In the genomic region with DNA sequence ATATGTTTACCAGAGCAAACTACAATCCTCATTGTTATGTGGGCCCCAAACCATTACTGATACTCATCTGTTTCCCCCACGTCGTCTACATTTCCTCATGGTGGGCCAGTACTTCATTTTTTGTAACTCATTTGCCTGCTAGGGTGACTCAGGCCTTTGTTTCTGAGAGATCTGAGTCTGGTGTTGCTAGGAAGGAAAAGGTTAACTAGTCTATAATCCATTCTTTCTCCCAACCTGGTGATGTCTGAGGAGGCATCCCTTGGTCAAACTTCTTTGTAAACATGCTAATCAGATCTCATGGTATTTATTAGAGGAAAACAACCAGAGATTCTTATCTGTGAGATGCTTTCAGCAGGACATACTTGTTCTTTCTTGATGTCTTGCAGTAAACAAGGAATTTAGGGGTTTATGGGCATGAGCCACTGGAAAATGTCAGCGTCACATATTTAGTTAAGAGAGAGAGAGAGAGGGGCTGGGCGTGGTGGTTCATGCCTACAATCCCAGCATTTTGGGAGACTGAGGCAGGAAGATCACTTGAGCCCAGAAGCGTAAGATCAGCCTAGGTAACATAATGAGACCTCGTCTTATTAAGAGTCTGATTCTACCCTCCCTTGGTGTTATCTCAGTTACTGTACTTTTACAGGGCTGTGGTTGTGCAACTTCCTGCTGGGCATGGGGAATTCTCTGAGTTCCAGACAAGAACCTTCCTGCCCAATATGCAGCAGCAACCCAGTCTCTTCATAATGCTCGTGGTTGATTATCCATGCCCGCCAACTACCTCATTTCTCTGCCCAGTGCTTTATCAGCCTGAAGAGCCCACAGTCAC, we compare ENCODE assay signal across 1 cellular context.
A peak's percentile ranks its signal among the peaks of the same experiment; 100 is the strongest.
TF ChIP-seq lines count a peak whose summit lies in the region.

No MANE protein-coding gene starts in this region.

TF ChIP-seq in HepG2, 621 proteins besides CTCF, POLR2A, EP300 and RAD21 (continued from another document):
- no peak for TF ChIP-seq ZNF549 (CRISPR knock-in tag; IDR thresholded peaks at IDR 0.05)
- no peak for TF ChIP-seq HNRNPLL (IDR thresholded peaks at IDR 0.05; ENCODE audit: low read depth, low read length, poor library complexity, severe bottlenecking)
- TF ChIP-seq CEBPB (IDR thresholded peaks at IDR 0.05; ENCODE audit: borderline replicate concordance, low read depth, low read length), result peak; percentile 88
- TF ChIP-seq ZNF569 (CRISPR knock-in tag; IDR thresholded peaks at IDR 0.05; ENCODE audit: borderline replicate concordance), result no peak
- no peak for TF ChIP-seq HNF4G (IDR thresholded peaks at IDR 0.05; ENCODE audit: borderline replicate concordance, low read depth, low read length)
- TF ChIP-seq HNF4G (CRISPR knock-in tag; IDR thresholded peaks at IDR 0.05; ENCODE audit: borderline replicate concordance, low read depth), result no peak
- TF ChIP-seq PAF1 (CRISPR knock-in tag; IDR thresholded peaks at IDR 0.05), result no peak
- no peak for TF ChIP-seq JARID2 (CRISPR knock-in tag; IDR thresholded peaks at IDR 0.05; ENCODE audit: insufficient replicate concordance)
- 0 out of 2 replicates have a peak, but pooled peaks have one; percentile 23 for TF ChIP-seq MBD4 (IDR thresholded peaks at IDR 0.05; ENCODE audit: borderline replicate concordance, low read length)
- TF ChIP-seq SP5 (CRISPR knock-in tag; IDR thresholded peaks at IDR 0.05; ENCODE audit: borderline replicate concordance, low read depth), result 0 out of 2 replicates have a peak, but pooled peaks have one; percentile 6
- TF ChIP-seq, protein P1, sequence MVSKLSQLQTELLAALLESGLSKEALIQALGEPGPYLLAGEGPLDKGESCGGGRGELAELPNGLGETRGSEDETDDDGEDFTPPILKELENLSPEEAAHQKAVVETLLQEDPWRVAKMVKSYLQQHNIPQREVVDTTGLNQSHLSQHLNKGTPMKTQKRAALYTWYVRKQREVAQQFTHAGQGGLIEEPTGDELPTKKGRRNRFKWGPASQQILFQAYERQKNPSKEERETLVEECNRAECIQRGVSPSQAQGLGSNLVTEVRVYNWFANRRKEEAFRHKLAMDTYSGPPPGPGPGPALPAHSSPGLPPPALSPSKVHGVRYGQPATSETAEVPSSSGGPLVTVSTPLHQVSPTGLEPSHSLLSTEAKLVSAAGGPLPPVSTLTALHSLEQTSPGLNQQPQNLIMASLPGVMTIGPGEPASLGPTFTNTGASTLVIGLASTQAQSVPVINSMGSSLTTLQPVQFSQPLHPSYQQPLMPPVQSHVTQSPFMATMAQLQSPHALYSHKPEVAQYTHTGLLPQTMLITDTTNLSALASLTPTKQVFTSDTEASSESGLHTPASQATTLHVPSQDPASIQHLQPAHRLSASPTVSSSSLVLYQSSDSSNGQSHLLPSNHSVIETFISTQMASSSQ (IDR thresholded peaks at IDR 0.05; ENCODE audit: low read depth), result no peak
- TF ChIP-seq, protein P1 (CRISPR knock-in tag; IDR thresholded peaks at IDR 0.05; ENCODE audit: borderline replicate concordance), result no peak
- no peak for TF ChIP-seq RFXAP (CRISPR knock-in tag; IDR thresholded peaks at IDR 0.05; ENCODE audit: borderline replicate concordance)
- 0 out of 2 replicates have a peak, but pooled peaks have one; percentile 20 for TF ChIP-seq MED1 (CRISPR knock-in tag; IDR thresholded peaks at IDR 0.05)
- TF ChIP-seq ZNF75D (CRISPR knock-in tag; IDR thresholded peaks at IDR 0.05; ENCODE audit: borderline replicate concordance), result no peak
- no peak for TF ChIP-seq TOE1 (CRISPR knock-in tag; IDR thresholded peaks at IDR 0.05)
- TF ChIP-seq ZNF878 (CRISPR knock-in tag; IDR thresholded peaks at IDR 0.05), result no peak
- TF ChIP-seq ZBTB38 (CRISPR knock-in tag; IDR thresholded peaks at IDR 0.05), result 0 out of 2 replicates have a peak, but pooled peaks have one; percentile 21
- TF ChIP-seq, protein P2, sequence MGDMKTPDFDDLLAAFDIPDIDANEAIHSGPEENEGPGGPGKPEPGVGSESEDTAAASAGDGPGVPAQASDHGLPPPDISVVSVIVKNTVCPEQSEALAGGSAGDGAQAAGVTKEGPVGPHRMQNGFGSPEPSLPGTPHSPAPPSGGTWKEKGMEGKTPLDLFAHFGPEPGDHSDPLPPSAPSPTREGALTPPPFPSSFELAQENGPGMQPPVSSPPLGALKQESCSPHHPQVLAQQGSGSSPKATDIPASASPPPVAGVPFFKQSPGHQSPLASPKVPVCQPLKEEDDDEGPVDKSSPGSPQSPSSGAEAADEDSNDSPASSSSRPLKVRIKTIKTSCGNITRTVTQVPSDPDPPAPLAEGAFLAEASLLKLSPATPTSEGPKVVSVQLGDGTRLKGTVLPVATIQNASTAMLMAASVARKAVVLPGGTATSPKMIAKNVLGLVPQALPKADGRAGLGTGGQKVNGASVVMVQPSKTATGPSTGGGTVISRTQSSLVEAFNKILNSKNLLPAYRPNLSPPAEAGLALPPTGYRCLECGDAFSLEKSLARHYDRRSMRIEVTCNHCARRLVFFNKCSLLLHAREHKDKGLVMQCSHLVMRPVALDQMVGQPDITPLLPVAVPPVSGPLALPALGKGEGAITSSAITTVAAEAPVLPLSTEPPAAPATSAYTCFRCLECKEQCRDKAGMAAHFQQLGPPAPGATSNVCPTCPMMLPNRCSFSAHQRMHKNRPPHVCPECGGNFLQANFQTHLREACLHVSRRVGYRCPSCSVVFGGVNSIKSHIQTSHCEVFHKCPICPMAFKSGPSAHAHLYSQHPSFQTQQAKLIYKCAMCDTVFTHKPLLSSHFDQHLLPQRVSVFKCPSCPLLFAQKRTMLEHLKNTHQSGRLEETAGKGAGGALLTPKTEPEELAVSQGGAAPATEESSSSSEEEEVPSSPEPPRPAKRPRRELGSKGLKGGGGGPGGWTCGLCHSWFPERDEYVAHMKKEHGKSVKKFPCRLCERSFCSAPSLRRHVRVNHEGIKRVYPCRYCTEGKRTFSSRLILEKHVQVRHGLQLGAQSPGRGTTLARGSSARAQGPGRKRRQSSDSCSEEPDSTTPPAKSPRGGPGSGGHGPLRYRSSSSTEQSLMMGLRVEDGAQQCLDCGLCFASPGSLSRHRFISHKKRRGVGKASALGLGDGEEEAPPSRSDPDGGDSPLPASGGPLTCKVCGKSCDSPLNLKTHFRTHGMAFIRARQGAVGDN (CRISPR knock-in tag; IDR thresholded peaks at IDR 0.05), result no peak
- no peak for TF ChIP-seq ZNF337 (CRISPR knock-in tag; IDR thresholded peaks at IDR 0.05; ENCODE audit: borderline replicate concordance, low read depth)
- TF ChIP-seq ZNF777 (CRISPR knock-in tag; IDR thresholded peaks at IDR 0.05), result no peak
- peak; percentile 47; the same call in 1 of the 2 replicates for TF ChIP-seq GABPB1 (CRISPR knock-in tag; IDR thresholded peaks at IDR 0.05)
- no peak for TF ChIP-seq ZNF672 (CRISPR knock-in tag; IDR thresholded peaks at IDR 0.05)
- no peak for TF ChIP-seq FOXA3 (CRISPR knock-in tag; IDR thresholded peaks at IDR 0.05)
- no peak for TF ChIP-seq SKI (IDR thresholded peaks at IDR 0.05; ENCODE audit: partially characterized antibody)
- TF ChIP-seq ZNF124 (CRISPR knock-in tag; IDR thresholded peaks at IDR 0.05), result no peak
- TF ChIP-seq ZNF251 (CRISPR knock-in tag; IDR thresholded peaks at IDR 0.05), result no peak
- no peak for TF ChIP-seq ZNF674 (CRISPR knock-in tag; IDR thresholded peaks at IDR 0.05; ENCODE audit: low read depth)
- TF ChIP-seq, protein P3, sequence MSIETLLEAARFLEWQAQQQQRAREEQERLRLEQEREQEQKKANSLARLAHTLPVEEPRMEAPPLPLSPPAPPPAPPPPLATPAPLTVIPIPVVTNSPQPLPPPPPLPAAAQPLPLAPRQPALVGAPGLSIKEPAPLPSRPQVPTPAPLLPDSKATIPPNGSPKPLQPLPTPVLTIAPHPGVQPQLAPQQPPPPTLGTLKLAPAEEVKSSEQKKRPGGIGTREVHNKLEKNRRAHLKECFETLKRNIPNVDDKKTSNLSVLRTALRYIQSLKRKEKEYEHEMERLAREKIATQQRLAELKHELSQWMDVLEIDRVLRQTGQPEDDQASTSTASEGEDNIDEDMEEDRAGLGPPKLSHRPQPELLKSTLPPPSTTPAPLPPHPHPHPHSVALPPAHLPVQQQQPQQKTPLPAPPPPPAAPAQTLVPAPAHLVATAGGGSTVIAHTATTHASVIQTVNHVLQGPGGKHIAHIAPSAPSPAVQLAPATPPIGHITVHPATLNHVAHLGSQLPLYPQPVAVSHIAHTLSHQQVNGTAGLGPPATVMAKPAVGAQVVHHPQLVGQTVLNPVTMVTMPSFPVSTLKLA (IDR thresholded peaks at IDR 0.05), result no peak
- no peak for TF ChIP-seq ZNF660 (CRISPR knock-in tag; IDR thresholded peaks at IDR 0.05; ENCODE audit: borderline replicate concordance, low read depth)
- TF ChIP-seq MIER3 (CRISPR knock-in tag; IDR thresholded peaks at IDR 0.05; ENCODE audit: borderline replicate concordance), result no peak
- TF ChIP-seq FOXK1 (CRISPR knock-in tag; IDR thresholded peaks at IDR 0.05; ENCODE audit: borderline replicate concordance, low read depth), result no peak
- TF ChIP-seq RCOR2 (CRISPR knock-in tag; IDR thresholded peaks at IDR 0.05), result no peak
- TF ChIP-seq ZNF17 (CRISPR knock-in tag; IDR thresholded peaks at IDR 0.05), result no peak
- TF ChIP-seq ZFYVE20 (CRISPR knock-in tag; IDR thresholded peaks at IDR 0.05; ENCODE audit: borderline replicate concordance, low read depth), result no peak
- TF ChIP-seq, protein P4, sequence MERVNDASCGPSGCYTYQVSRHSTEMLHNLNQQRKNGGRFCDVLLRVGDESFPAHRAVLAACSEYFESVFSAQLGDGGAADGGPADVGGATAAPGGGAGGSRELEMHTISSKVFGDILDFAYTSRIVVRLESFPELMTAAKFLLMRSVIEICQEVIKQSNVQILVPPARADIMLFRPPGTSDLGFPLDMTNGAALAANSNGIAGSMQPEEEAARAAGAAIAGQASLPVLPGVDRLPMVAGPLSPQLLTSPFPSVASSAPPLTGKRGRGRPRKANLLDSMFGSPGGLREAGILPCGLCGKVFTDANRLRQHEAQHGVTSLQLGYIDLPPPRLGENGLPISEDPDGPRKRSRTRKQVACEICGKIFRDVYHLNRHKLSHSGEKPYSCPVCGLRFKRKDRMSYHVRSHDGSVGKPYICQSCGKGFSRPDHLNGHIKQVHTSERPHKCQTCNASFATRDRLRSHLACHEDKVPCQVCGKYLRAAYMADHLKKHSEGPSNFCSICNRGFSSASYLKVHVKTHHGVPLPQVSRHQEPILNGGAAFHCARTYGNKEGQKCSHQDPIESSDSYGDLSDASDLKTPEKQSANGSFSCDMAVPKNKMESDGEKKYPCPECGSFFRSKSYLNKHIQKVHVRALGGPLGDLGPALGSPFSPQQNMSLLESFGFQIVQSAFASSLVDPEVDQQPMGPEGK (CRISPR knock-in tag; IDR thresholded peaks at IDR 0.05), result no peak
- TF ChIP-seq ETV5 (CRISPR knock-in tag; IDR thresholded peaks at IDR 0.05; ENCODE audit: borderline replicate concordance), result peak; percentile 83; the same call in 1 of the 2 replicates
- TF ChIP-seq, protein P5, sequence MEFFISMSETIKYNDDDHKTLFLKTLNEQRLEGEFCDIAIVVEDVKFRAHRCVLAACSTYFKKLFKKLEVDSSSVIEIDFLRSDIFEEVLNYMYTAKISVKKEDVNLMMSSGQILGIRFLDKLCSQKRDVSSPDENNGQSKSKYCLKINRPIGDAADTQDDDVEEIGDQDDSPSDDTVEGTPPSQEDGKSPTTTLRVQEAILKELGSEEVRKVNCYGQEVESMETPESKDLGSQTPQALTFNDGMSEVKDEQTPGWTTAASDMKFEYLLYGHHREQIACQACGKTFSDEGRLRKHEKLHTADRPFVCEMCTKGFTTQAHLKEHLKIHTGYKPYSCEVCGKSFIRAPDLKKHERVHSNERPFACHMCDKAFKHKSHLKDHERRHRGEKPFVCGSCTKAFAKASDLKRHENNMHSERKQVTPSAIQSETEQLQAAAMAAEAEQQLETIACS (CRISPR knock-in tag; IDR thresholded peaks at IDR 0.05), result no peak
- TF ChIP-seq, protein P6, sequence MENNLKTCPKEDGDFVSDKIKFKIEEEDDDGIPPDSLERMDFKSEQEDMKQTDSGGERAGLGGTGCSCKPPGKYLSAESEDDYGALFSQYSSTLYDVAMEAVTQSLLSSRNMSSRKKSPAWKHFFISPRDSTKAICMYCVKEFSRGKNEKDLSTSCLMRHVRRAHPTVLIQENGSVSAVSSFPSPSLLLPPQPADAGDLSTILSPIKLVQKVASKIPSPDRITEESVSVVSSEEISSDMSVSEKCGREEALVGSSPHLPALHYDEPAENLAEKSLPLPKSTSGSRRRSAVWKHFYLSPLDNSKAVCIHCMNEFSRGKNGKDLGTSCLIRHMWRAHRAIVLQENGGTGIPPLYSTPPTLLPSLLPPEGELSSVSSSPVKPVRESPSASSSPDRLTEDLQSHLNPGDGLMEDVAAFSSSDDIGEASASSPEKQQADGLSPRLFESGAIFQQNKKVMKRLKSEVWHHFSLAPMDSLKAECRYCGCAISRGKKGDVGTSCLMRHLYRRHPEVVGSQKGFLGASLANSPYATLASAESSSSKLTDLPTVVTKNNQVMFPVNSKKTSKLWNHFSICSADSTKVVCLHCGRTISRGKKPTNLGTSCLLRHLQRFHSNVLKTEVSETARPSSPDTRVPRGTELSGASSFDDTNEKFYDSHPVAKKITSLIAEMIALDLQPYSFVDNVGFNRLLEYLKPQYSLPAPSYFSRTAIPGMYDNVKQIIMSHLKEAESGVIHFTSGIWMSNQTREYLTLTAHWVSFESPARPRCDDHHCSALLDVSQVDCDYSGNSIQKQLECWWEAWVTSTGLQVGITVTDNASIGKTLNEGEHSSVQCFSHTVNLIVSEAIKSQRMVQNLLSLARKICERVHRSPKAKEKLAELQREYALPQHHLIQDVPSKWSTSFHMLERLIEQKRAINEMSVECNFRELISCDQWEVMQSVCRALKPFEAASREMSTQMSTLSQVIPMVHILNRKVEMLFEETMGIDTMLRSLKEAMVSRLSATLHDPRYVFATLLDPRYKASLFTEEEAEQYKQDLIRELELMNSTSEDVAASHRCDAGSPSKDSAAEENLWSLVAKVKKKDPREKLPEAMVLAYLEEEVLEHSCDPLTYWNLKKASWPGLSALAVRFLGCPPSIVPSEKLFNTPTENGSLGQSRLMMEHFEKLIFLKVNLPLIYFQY (CRISPR knock-in tag; IDR thresholded peaks at IDR 0.05; ENCODE audit: borderline replicate concordance), result no peak
- TF ChIP-seq POLR2AphosphoS2 (IDR thresholded peaks at IDR 0.05; ENCODE audit: low read depth, low read length), result no peak
- TF ChIP-seq ZNF644 (CRISPR knock-in tag; IDR thresholded peaks at IDR 0.05; ENCODE audit: low read depth), result no peak
- 0 out of 2 replicates have a peak, but pooled peaks have one; percentile 13 for TF ChIP-seq SIX4 (CRISPR knock-in tag; IDR thresholded peaks at IDR 0.05)
